16 cellular contexts compared by ENCODE assay signal in genomic region chr11:92826136-92826535, GRCh38.
DNase-seq lines count a peak whose midpoint lies in the region; ATAC-seq and TF ChIP-seq lines count a peak whose summit lies in the region.
"Had no signal": no experiment of that assay in that cellular context is flagged by ENCODE, and none has a peak within 500 bp of the region (broad histone marks: within the 10 kb centered on the region; RNA-seq: fewer than 3 reads in every experiment).

No MANE protein-coding gene starts in this region.

- TF ChIP-seq CTCF in RWPE2 (IDR thresholded peaks at IDR 0.05; ENCODE audit: poor library complexity, severe bottlenecking) (no peak), foreskin keratinocyte (conservative IDR thresholded peaks at IDR 0.05) (no peak), retinal pigment epithelial cell (conservative IDR thresholded peaks at IDR 0.05; ENCODE audit: low read depth, low read length) (no peak), BE2C (IDR thresholded peaks at IDR 0.05; ENCODE audit: low read depth, low read length) (no peak)

- H3K36me3 ChIP-seq in RWPE2 (ENCODE audit: low read depth) (no peaks in the 10 kb centered on the region), BE2C (no peaks in the 10 kb centered on the region)
- H3K36me3 ChIP-seq: MG63, thoracic aorta had no signal

- peak; percentile 37 for DNase-seq in GM03348 (ENCODE audit: low spot score)
- no peak for DNase-seq in RWPE2 (ENCODE audit: low spot score)
- DNase-seq in foreskin keratinocyte, result peak; percentile 85 to 88
- DNase-seq in retinal pigment epithelial cell (ENCODE audit: low read depth), result peak; percentile 81
- no peak for DNase-seq in BE2C
- DNase-seq: activated CD8-positive, alpha-beta memory T cell treated with anti-CD3 and anti-CD28 coated beads, Interleukin-2, amount 10 ng/mL, durations not matched to agents 7 days and 5 days; AML-193; MG63; NK-92 treated with Interleukin-12 subunit alpha and Interleukin-12 subunit beta, amount 100 ng/mL, for 24 hours; right cardiac atrium; SW 1271 had no signal

- H3K27me3 ChIP-seq in RWPE2 (ENCODE audit: insufficient read depth, poor library complexity, severe bottlenecking) (peaks cover 3% of the 10 kb centered on the region), foreskin keratinocyte (peaks cover 87% of the 10 kb centered on the region), BE2C (no peaks in the 10 kb centered on the region)
- H3K27me3 ChIP-seq: MG63 had no signal

- H3K4me1 ChIP-seq in RWPE2 (ENCODE audit: insufficient read depth, poor library complexity, severe bottlenecking) (peaks cover 5% of the 10 kb centered on the region), foreskin keratinocyte (peaks cover 6% of the 10 kb centered on the region), BE2C (peaks cover 10% of the 10 kb centered on the region)

- no peak overlapping the region for H3K4me3 ChIP-seq in RWPE2 (ENCODE audit: severe bottlenecking)
- H3K4me3 ChIP-seq in retinal pigment epithelial cell (ENCODE audit: low read length), result no peak overlapping the region
- H3K4me3 ChIP-seq in BE2C (ENCODE audit: low read depth, low read length), result no peak overlapping the region
- H3K4me3 ChIP-seq: GM23338, MG63, thoracic aorta had no signal

- ATAC-seq in RWPE2 (ENCODE audit: low read depth), result peak; percentile 88
- peak; percentile 72 for ATAC-seq in foreskin keratinocyte
- ATAC-seq in HG03159 (IDR thresholded peaks at IDR 0.05; ENCODE audit: unreplicated experiment), result no peak
- no peak for ATAC-seq in GM19351 (IDR thresholded peaks at IDR 0.05; ENCODE audit: unreplicated experiment)
- ATAC-seq: activated CD8-positive, alpha-beta memory T cell treated with anti-CD3 and anti-CD28 coated beads, Interleukin-2, amount 10 ng/mL, durations not matched to agents 7 days and 5 days; HepG2; right cardiac atrium had no signal

- H3K27ac ChIP-seq in RWPE2 (ENCODE audit: poor library complexity, severe bottlenecking) (no peak overlapping the region), foreskin keratinocyte (no peak overlapping the region)
- H3K27ac ChIP-seq: thoracic aorta had no signal

- H3K9me3 ChIP-seq in RWPE2 (ENCODE audit: severe bottlenecking), result no peaks in the 10 kb centered on the region
- H3K9me3 ChIP-seq in BE2C, result no peaks in the 10 kb centered on the region
- H3K9me3 ChIP-seq: MG63, thoracic aorta had no signal

Comparison
In these comparisons a context has a peak if more than half of its experiments do, and no peak if none do; other contexts are left out.
1. DNase-seq: peak in GM03348 (single experiment), foreskin keratinocyte (2 of 2) and retinal pigment epithelial cell (single experiment); none in RWPE2 (single experiment) and BE2C (single experiment).
2. ATAC-seq: peak in RWPE2 (single experiment) and foreskin keratinocyte (single experiment); none in HG03159 (single experiment) and GM19351 (single experiment).